8 cellular contexts compared by ENCODE assay signal in the genomic region with DNA sequence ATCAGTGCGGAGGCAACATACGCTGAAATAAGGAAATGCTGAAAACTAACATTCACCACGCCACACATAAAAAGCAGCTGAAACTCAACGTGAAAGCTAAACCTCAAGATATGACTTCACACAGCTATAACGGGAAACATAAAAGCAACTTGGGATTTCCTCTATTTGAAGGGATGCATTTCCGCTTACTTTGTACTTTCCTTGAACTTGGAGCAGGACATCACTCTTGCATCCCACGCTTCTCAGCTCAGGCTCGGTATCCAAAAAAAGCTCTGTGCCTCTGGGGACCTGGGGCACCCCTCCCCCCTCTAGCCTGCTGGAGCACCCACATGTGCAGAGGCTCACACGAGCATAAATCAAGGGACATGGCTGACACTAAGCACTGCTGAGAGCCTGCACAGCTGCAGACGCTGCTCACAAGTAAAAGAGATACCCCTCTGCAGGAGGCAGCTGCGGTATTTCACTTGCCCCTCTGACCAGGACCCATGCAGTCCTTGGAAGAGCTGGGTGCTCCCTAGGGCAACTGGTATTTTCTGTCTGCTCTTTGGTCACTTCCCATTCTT. TPM values are rescaled to one million over a fixed set of nuclear protein-coding genes. Genes with fewer than 3 reads are reported as not detected.
DNase-seq lines count a peak whose midpoint lies in the region; ATAC-seq and TF ChIP-seq lines count a peak whose summit lies in the region.

No MANE protein-coding gene starts in this region.

- H4K20me1 ChIP-seq in osteoblast (ENCODE audit: insufficient read depth, low read length) = peaks cover 30% of the 10 kb centered on the region

- TF ChIP-seq CTCF in GM12875 (IDR thresholded peaks at IDR 0.05; ENCODE audit: borderline replicate concordance, insufficient read depth, low read depth, low read length) = no peak
- no peak for TF ChIP-seq CTCF in osteoblast (IDR thresholded peaks at IDR 0.05; ENCODE audit: extremely low read depth, low read depth, low read length)

- H3K4me3 ChIP-seq in GM12875 (ENCODE audit: low read depth, low read length) (peak overlapping the region; percentile 35), osteoblast (ENCODE audit: insufficient read depth, low read length) (peak overlapping the region; percentile 49)

- H3K79me2 ChIP-seq in osteoblast (ENCODE audit: insufficient read depth, low read length) = peaks cover 34% of the 10 kb centered on the region

- no peaks in the 10 kb centered on the region for H3K36me3 ChIP-seq in osteoblast (ENCODE audit: insufficient read depth, low read length)

- peaks cover 23% of the 10 kb centered on the region for H3K4me1 ChIP-seq in osteoblast (ENCODE audit: insufficient read depth, low read length)

- H3K27ac ChIP-seq in osteoblast (ENCODE audit: low read depth, low read length) = peak overlapping the region; percentile 38

- peak; percentile 73 for DNase-seq in brain pericyte (ENCODE audit: low read depth, low spot score)
- peak; percentile 80 for DNase-seq in osteoblast (ENCODE audit: insufficient read length, low spot score, missing footprints)
- no peak for DNase-seq in superior temporal gyrus (ENCODE audit: extremely low spot score)
- DNase-seq in NCI-H146 treated with DMSO at 0.1 percent for 48 hours (lab: John Stamatoyannopoulos, UW; ENCODE audit: unreplicated experiment) = no peak
- no peak for DNase-seq in activated CD8-positive, alpha-beta memory T cell treated with anti-CD3 and anti-CD28 coated beads for 24 hours

- peak overlapping the region; percentile 77 for H3K4me2 ChIP-seq in osteoblast (ENCODE audit: insufficient read depth, low read length)

- peak overlapping the region; percentile 0 for H2AFZ ChIP-seq in osteoblast (ENCODE audit: low read length)

- ATAC-seq in GM21381 (IDR thresholded peaks at IDR 0.05; ENCODE audit: unreplicated experiment) (peak; percentile 86), HG03565 (IDR thresholded peaks at IDR 0.05; ENCODE audit: unreplicated experiment) (peak; percentile 80)

- H3K27me3 ChIP-seq in osteoblast (ENCODE audit: insufficient read depth, low read length) = no peaks in the 10 kb centered on the region

- no peaks in the 10 kb centered on the region for H3K9me3 ChIP-seq in osteoblast (ENCODE audit: low read depth, low read length)

RNA-seq across cellular contexts. Expression of a gene that starts 34.2 kb away (rescaled TPM):
- total RNA-seq in osteoblast = 69.2 and 71.7 TPM in 2 replicates

Comparison
In these comparisons a context has a peak if more than half of its experiments do, and no peak if none do; other contexts are left out.
1. DNase-seq: peak in brain pericyte (single experiment) and osteoblast (single experiment); none in superior temporal gyrus (single experiment), NCI-H146 treated with DMSO at 0.1 percent for 48 hours (single experiment) and activated CD8-positive, alpha-beta memory T cell treated with anti-CD3 and anti-CD28 coated beads for 24 hours (single experiment).